ENCODE assay signal across 31 cellular contexts in genomic region chr9:103371152-103371551, GRCh38.
"Had no signal": no experiment of that assay in that cellular context is flagged by ENCODE, and none has a peak within 500 bp of the region (broad histone marks: within the 10 kb centered on the region; RNA-seq: fewer than 3 reads in every experiment).

No MANE protein-coding gene starts in this region.

- H3K4me3 ChIP-seq: adrenal gland, ascending aorta, body of pancreas, breast epithelium, cardiac muscle cell had no signal

- H3K9me3 ChIP-seq: adrenal gland, ascending aorta, body of pancreas, breast epithelium had no signal

- H3K36me3 ChIP-seq: adrenal gland, ascending aorta, brain microvascular endothelial cell, breast epithelium, cardiac muscle cell had no signal

- H3K27me3 ChIP-seq: adrenal gland, ascending aorta, body of pancreas, brain microvascular endothelial cell, breast epithelium, cardiac muscle cell had no signal

- FAIRE-seq: astrocyte, bronchial epithelial cell had no signal

- DNase-seq: activated effector memory CD4-positive, alpha-beta T cell treated with anti-CD3 and anti-CD28 coated beads, Interleukin-2, amount 50 U/mL, for 16 hours; activated effector memory CD4-positive, alpha-beta T cell treated with Interleukin-2 at 50 U/mL for 16 hours; activated gamma-delta T cell; activated gamma-delta T cell treated with Interleukin-2 at 50 U/mL for 16 hours; activated naive CD4-positive, alpha-beta T cell; activated naive CD4-positive, alpha-beta T cell treated with anti-CD3 and anti-CD28 coated beads for 36 hours; activated naive CD4-positive, alpha-beta T cell treated with anti-CD3 and anti-CD28 coated beads, Interleukin-2, amount 10 ng/mL, durations not matched to agents 7 days and 5 days; activated naive CD4-positive, alpha-beta T cell treated with anti-CD3 and anti-CD28 coated beads, Interleukin-2, amount 50 U/mL, for 16 hours; activated naive CD4-positive, alpha-beta T cell treated with Interleukin-2 at 50 U/mL for 16 hours; activated naive CD8-positive, alpha-beta T cell treated with anti-CD3 and anti-CD28 coated beads for 36 hours; activated naive CD8-positive, alpha-beta T cell treated with anti-CD3 and anti-CD28 coated beads, Interleukin-2, amount 10 ng/mL, durations not matched to agents 7 days and 5 days; activated naive CD8-positive, alpha-beta T cell treated with anti-CD3 and anti-CD28 coated beads, Interleukin-2, amount 50 U/mL, for 24 hours; activated T-cell treated with anti-CD3 and anti-CD28 coated beads, Interleukin-2, amount 50 U/mL, for 24 hours; activated T-cell treated with anti-CD3 and anti-CD28 coated beads, Interleukin-2, amount 50 U/mL, for 4 hours; activated T-cell treated with anti-CD3 and anti-CD28 coated beads, Interleukin-2, amount 50 U/mL, for 48 hours; activated T-cell treated with anti-CD3 and anti-CD28 coated beads, Interleukin-2, amount 50 U/mL, for 72 hours; adrenal gland; amniotic stem cell; amygdala; anterior cingulate cortex; aorta; body of pancreas; brain microvascular endothelial cell; caudate nucleus; central memory CD4-positive, alpha-beta T cell; cerebellar nuclear complex had no signal

- H3K27ac ChIP-seq: adrenal gland, ascending aorta, body of pancreas, brain microvascular endothelial cell, breast epithelium, cardiac muscle cell had no signal
